1 cellular context compared by ENCODE assay signal in genomic region chr4:119454491-119455270, GRCh38.
TF ChIP-seq lines count a peak whose summit lies in the region.

No MANE protein-coding gene starts in this region.

TF ChIP-seq in H1, 55 proteins besides CTCF, POLR2A, EP300 and RAD21 (continued from another document):
- TF ChIP-seq SP1 (IDR thresholded peaks at IDR 0.05; ENCODE audit: low read depth, low read length): peak; percentile 80
- TF ChIP-seq CREB1 (IDR thresholded peaks at IDR 0.05): peak; percentile 99
- peak; percentile 85 for TF ChIP-seq TAF7 (optimal IDR thresholded peaks at IDR 0.05; ENCODE audit: borderline replicate concordance, low read depth, low read length)
- TF ChIP-seq TAF1 (IDR thresholded peaks at IDR 0.05; ENCODE audit: low read depth, low read length): peak; percentile 75
- peak; percentile 56; the same call in 1 of the 2 replicates for TF ChIP-seq USF2 (IDR thresholded peaks at IDR 0.05; ENCODE audit: low read length)
- TF ChIP-seq MAX (IDR thresholded peaks at IDR 0.05): peak; percentile 71
- peak; percentile 83 for TF ChIP-seq CHD2 (IDR thresholded peaks at IDR 0.05; ENCODE audit: low read length)
- peak; percentile 36; the same call in 1 of the 2 replicates for TF ChIP-seq SIX5 (IDR thresholded peaks at IDR 0.05; ENCODE audit: low read depth, low read length)
- TF ChIP-seq JUND (IDR thresholded peaks at IDR 0.05; ENCODE audit: low read length): 0 out of 2 replicates have a peak, but pooled peaks have one; percentile 24
- peak; percentile 38; the same call in 1 of the 2 replicates for TF ChIP-seq KDM5A (IDR thresholded peaks at IDR 0.05; ENCODE audit: low read length)
- peak; percentile 57 for TF ChIP-seq ASH2L (IDR thresholded peaks at IDR 0.05; ENCODE audit: low read length)
- TF ChIP-seq TBP (IDR thresholded peaks at IDR 0.05; ENCODE audit: low read depth, low read length): peak; percentile 78
- peak; percentile 98 for TF ChIP-seq SRF (IDR thresholded peaks at IDR 0.05; ENCODE audit: low read depth, low read length)
- peak; percentile 98 for TF ChIP-seq EGR1 (IDR thresholded peaks at IDR 0.05; ENCODE audit: borderline replicate concordance, low read depth, low read length)
- TF ChIP-seq PHF8 (conservative IDR thresholded peaks at IDR 0.05; ENCODE audit: low read depth, low read length): peak; percentile 82
- TF ChIP-seq KDM4A (IDR thresholded peaks at IDR 0.05; ENCODE audit: low read depth, low read length, severe bottlenecking): peak; percentile 100
TF ChIP-seq in H1: peak in this region for 22; not testable (repeated sequence) for 33.
